8 cellular contexts compared by ENCODE assay signal in genomic region chr15:42736178-42736792, GRCh38. TPM values are rescaled to one million over a fixed set of nuclear protein-coding genes. Genes with fewer than 3 reads are reported as not detected.
DNase-seq lines count a peak whose midpoint lies in the region; ATAC-seq and TF ChIP-seq lines count a peak whose summit lies in the region.

No MANE protein-coding gene starts in this region.

- DNase-seq in NCI-H2171 treated with DMSO at 0.1 percent for 48 hours (lab: John Stamatoyannopoulos, UW) (peak; percentile 21), NCI-H2171 (lab: John Stamatoyannopoulos, UW) (no peak), SJCRH30 (peak; percentile 32 to 34), dorsolateral prefrontal cortex (no peak), upper lobe of right lung (no peak), NCI-H2081 (lab: John Stamatoyannopoulos, UW) (no peak)

- intact Hi-C loops in dorsolateral prefrontal cortex (cut with DNase I) (loop anchor here (5.0 kb wide), 1 partner anchor 186 kb away; the partner anchor contains the start of gene TTBK2 (in 2 of the 2)), upper lobe of right lung (cut with DNase I) (no loop called here)

- TF ChIP-seq CTCF in dorsolateral prefrontal cortex (IDR thresholded peaks at IDR 0.05 in 54 of 56, conservative IDR thresholded peaks at IDR 0.05 in 2 of 56; ENCODE audit: low read depth in 1 of 56, partially characterized antibody in 56 of 56) (no peak), upper lobe of right lung (IDR thresholded peaks at IDR 0.05) (no peak)

- H3K36me3 ChIP-seq in SJCRH30: peaks cover 21% of the 10 kb centered on the region
- H3K36me3 ChIP-seq in mesodermal cell (ENCODE audit: control insufficient read depth, insufficient read depth, low read length): peaks cover 45% of the 10 kb centered on the region
- H3K36me3 ChIP-seq in upper lobe of right lung: peaks cover 41% of the 10 kb centered on the region

- H3K4me1 ChIP-seq in SJCRH30 (peaks cover 4% of the 10 kb centered on the region; the same call in 1 of the 2 replicates), mesodermal cell (ENCODE audit: control insufficient read depth, insufficient read depth, low read length, poor library complexity, severe bottlenecking) (peaks cover 7% of the 10 kb centered on the region), upper lobe of right lung (peaks cover 17% of the 10 kb centered on the region)

- H3K4me3 ChIP-seq in SJCRH30 (peak overlapping the region; percentile 86), dorsolateral prefrontal cortex (peak overlapping the region; percentile 69 to 100 (median 89)), mesodermal cell (ENCODE audit: extremely low read depth, insufficient read depth, low read length, poor library complexity, severe bottlenecking) (peak overlapping the region; percentile 77), upper lobe of right lung (peak overlapping the region; percentile 91)

- peak; percentile 36 for ATAC-seq in HG02759 (IDR thresholded peaks at IDR 0.05; ENCODE audit: unreplicated experiment)
- peak; percentile 41 for ATAC-seq in upper lobe of right lung

- WGBS in mesodermal cell (ENCODE audit: insufficient coverage in 2 of 2), 2 experiments: 2% methylated on average over 33 to 34 of the region's 55 CpGs

- H3K27ac ChIP-seq in SJCRH30: peak overlapping the region; percentile 19; the same call in 1 of the 2 replicates
- H3K27ac ChIP-seq in dorsolateral prefrontal cortex: peak overlapping the region in 52 of 59 donors; percentile 26 to 95 (median 86)
- H3K27ac ChIP-seq in mesodermal cell (ENCODE audit: low read depth, low read length, severe bottlenecking): peak overlapping the region; percentile 29
- peak overlapping the region; percentile 69 for H3K27ac ChIP-seq in upper lobe of right lung

- H3K27me3 ChIP-seq in SJCRH30 (no peaks in the 10 kb centered on the region), dorsolateral prefrontal cortex (no peaks in the 10 kb centered on the region), upper lobe of right lung (no peaks in the 10 kb centered on the region)

- no peaks in the 10 kb centered on the region for H3K9me3 ChIP-seq in SJCRH30 (replicated peaks)
- no peaks in the 10 kb centered on the region for H3K9me3 ChIP-seq in mesodermal cell (ENCODE audit: control insufficient read depth, low read length)
- H3K9me3 ChIP-seq in upper lobe of right lung: no peaks in the 10 kb centered on the region

RNA-seq across cellular contexts. Expression of gene CDAN1, which starts 0.6 kb away (rescaled TPM):
- 16.2 and 17.8 TPM in 2 replicates for total RNA-seq in SJCRH30 (2014; rRNA removed; shearing (Covaris generic))
- 10 to 100 TPM in 119 of 120 experiments, 1 to 10 TPM in 1; 9.5 to 35.4 (median 18.6) TPM for total RNA-seq in dorsolateral prefrontal cortex
- 10.7 TPM for polyA plus RNA-seq in mesodermal cell (2013, experiment 1 of 2)
- polyA plus RNA-seq in mesodermal cell (2013, experiment 2 of 2): 9.4 TPM
- total RNA-seq in upper lobe of right lung: 13.5 TPM

Comparison
In these comparisons a context has a peak if more than half of its experiments do, and no peak if none do; other contexts are left out.
1. DNase-seq: peak in NCI-H2171 treated with DMSO at 0.1 percent for 48 hours (single experiment) and SJCRH30 (2 of 2); none in NCI-H2171 (single experiment), dorsolateral prefrontal cortex (0 of 10), upper lobe of right lung (single experiment) and NCI-H2081 (0 of 2).
2. H3K27ac ChIP-seq: peak in every context shown above with its lines; median percentile 86 in dorsolateral prefrontal cortex; 69 in upper lobe of right lung; 29 in mesodermal cell; 19 in SJCRH30.
3. Peak in every context shown above with its lines, with median percentiles within 50 percentile points of each other: H3K4me3 ChIP-seq.